ENCODE assay signal across 18 cellular contexts in genomic region chr10:86653379-86653778, GRCh38. TPM values are rescaled to one million over a fixed set of nuclear protein-coding genes. Genes with fewer than 3 reads are reported as not detected.
DNase-seq lines count a peak whose midpoint lies in the region; ATAC-seq, FAIRE-seq and TF ChIP-seq lines count a peak whose summit lies in the region.
"Had no signal": no experiment of that assay in that cellular context is flagged by ENCODE, and none has a peak within 500 bp of the region (broad histone marks: within the 10 kb centered on the region; RNA-seq: fewer than 3 reads in every experiment).

No MANE protein-coding gene starts in this region.

- 95% methylated on average over 3 of the region's 3 CpGs; no CpG with 5 or more reads in 1 of the 2 experiments for WGBS in H1 (ENCODE audit: extremely low coverage in 1 of 2, insufficient coverage in 1 of 2, insufficient read length in 1 of 2, insufficient replicate concordance in 2 of 2, low coverage in 1 of 2, low lambda C conversion rate in 2 of 2, missing lambda C conversion rate in 1 of 2), 2 experiments
- WGBS in sigmoid colon, 2 donors, result 84 to 97% methylated on average over 3 of the region's 3 CpGs

- no peak overlapping the region for H3K23ac ChIP-seq in H1 (ENCODE audit: insufficient read length)

- CTCF ChIA-PET in HEK293 (lab: Yijun Ruan, JAX), result no interaction called here
- CTCF ChIA-PET in H1 (lab: Charles Lee; ENCODE audit: partially characterized antibody), result interaction anchor here (0.7 to 2.0 kb wide), 3 partner anchors 9 to 68 kb away, joined by 3 to 7 read pairs (median 4); no protein-coding TSS in a partner anchor

- H3K27ac ChIP-seq in HEK293 (ENCODE audit: extremely low read depth, low read depth, low read length), result no peak overlapping the region
- no peak overlapping the region for H3K27ac ChIP-seq in H1 (ENCODE audit: low read depth, low read length)
- no peak overlapping the region for H3K27ac ChIP-seq in sigmoid colon
- H3K27ac ChIP-seq: BLaER1 had no signal

- no peak overlapping the region for H2AK5ac ChIP-seq in H1 (ENCODE audit: low read depth, low read length)

- H3K9ac ChIP-seq in H1 (replicated peaks in 1 of 4; ENCODE audit: extremely low read depth in 1 of 4, low read depth in 3 of 4, low read length in 3 of 4), result no peak overlapping the region
- H3K9ac ChIP-seq: BLaER1 had no signal

- no peak overlapping the region for H4K91ac ChIP-seq in H1 (replicated peaks; ENCODE audit: insufficient read length, low read length)

- H3K4ac ChIP-seq in H1 (replicated peaks; ENCODE audit: insufficient read length, low read depth, low read length), result no peak overlapping the region

- TF ChIP-seq CTCF in CD14-positive monocyte (IDR thresholded peaks at IDR 0.05) (no peak), HEK293 (tag by site-specific recombination; IDR thresholded peaks at IDR 0.05) (no peak), H1 (IDR thresholded peaks at IDR 0.05; ENCODE audit: control extremely low read depth in 1 of 3, insufficient read depth in 1 of 3, low read depth in 1 of 3, low read length in 3 of 3) (no peak), sigmoid colon (IDR thresholded peaks at IDR 0.05) (no peak)

- H3K4me1 Mint-ChIP-seq in CD14-positive monocyte, result no peaks in the 10 kb centered on the region
- no peaks in the 10 kb centered on the region for H3K4me1 Mint-ChIP-seq in immature natural killer cell
- H3K4me1 Mint-ChIP-seq: CD4-positive, CD25-positive, alpha-beta regulatory T cell had no signal

- H2BK12ac ChIP-seq in H1 (ENCODE audit: low read depth, low read length), result no peak overlapping the region

- peaks cover 0 to 6% of the 10 kb centered on the region in 2 experiments for H4K20me1 ChIP-seq in H1 (replicated peaks in 1 of 2; ENCODE audit: control insufficient read depth in 1 of 2, insufficient read depth in 2 of 2, low read length in 2 of 2)
- H4K20me1 ChIP-seq: BLaER1 had no signal

- FAIRE-seq in H1 (lab: Jason Lieb, UNC), result no peak
- FAIRE-seq: GM12878, GM18507 had no signal

- no peaks in the 10 kb centered on the region for H3K27me3 Mint-ChIP-seq in CD14-positive monocyte (ENCODE audit: low read depth in 3 of 3)
- H3K27me3 Mint-ChIP-seq in immature natural killer cell (ENCODE audit: low read depth in 3 of 3), result peaks cover 0 to 5% (median 0%) of the 10 kb centered on the region in 3 donors
- H3K27me3 Mint-ChIP-seq: CD4-positive, CD25-positive, alpha-beta regulatory T cell had no signal

- H3K9me3 Mint-ChIP-seq in CD14-positive monocyte (no peaks in the 10 kb centered on the region), immature natural killer cell (no peaks in the 10 kb centered on the region)
- H3K9me3 Mint-ChIP-seq: CD4-positive, CD25-positive, alpha-beta regulatory T cell; GM23338; H9 had no signal

- TF ChIP-seq POLR2A in H1 (IDR thresholded peaks at IDR 0.05; ENCODE audit: control extremely low read depth in 1 of 2, low read depth in 2 of 2, low read length in 2 of 2) (no peak), sigmoid colon (IDR thresholded peaks at IDR 0.05) (no peak)

- intact Hi-C loops in CD14-positive monocyte (cut with micrococcal nuclease), result no loop called here
- intact Hi-C loops in sigmoid colon (cut with DNase I), result no loop called here

- H3K4me3 Mint-ChIP-seq in CD14-positive monocyte, result no peak overlapping the region
- no peak overlapping the region for H3K4me3 Mint-ChIP-seq in immature natural killer cell
- H3K4me3 Mint-ChIP-seq: CD4-positive, CD25-positive, alpha-beta regulatory T cell; GM23338; H9 had no signal

- 0 out of 7 replicates have a peak, but pooled peaks cover 0 to 2% (median 0%) of the 10 kb centered on the region in 4 experiments for H3K27me3 ChIP-seq in H1 (replicated peaks in 1 of 4; ENCODE audit: control insufficient read depth in 3 of 4, extremely low read depth in 1 of 4, insufficient read depth in 3 of 4, low read length in 3 of 4)
- H3K27me3 ChIP-seq in sigmoid colon, result no peaks in the 10 kb centered on the region
- H3K27me3 ChIP-seq: BLaER1 had no signal

- no peaks in the 10 kb centered on the region for H3K79me2 ChIP-seq in H1 (ENCODE audit: control insufficient read depth in 1 of 2, insufficient read depth in 2 of 2, low read length in 2 of 2)

- H3K36me3 ChIP-seq in HEK293 (ENCODE audit: control insufficient read depth in 2 of 2, insufficient read depth in 1 of 2, low read length in 2 of 2) (no peaks in the 10 kb centered on the region), H1 (ENCODE audit: control insufficient read depth in 2 of 4, insufficient read depth in 4 of 4, low read length in 3 of 4) (no peaks in the 10 kb centered on the region), sigmoid colon (no peaks in the 10 kb centered on the region)
- H3K36me3 ChIP-seq: BLaER1 had no signal

- H3K27ac Mint-ChIP-seq in CD14-positive monocyte (no peak overlapping the region), immature natural killer cell (no peak overlapping the region)
- H3K27ac Mint-ChIP-seq: CD4-positive, CD25-positive, alpha-beta regulatory T cell; GM23338 had no signal

- ATAC-seq in GM21515 (IDR thresholded peaks at IDR 0.05; ENCODE audit: unreplicated experiment), result no peak
- no peak for ATAC-seq in HG03039 (IDR thresholded peaks at IDR 0.05; ENCODE audit: unreplicated experiment)
- no peak for ATAC-seq in GM19351 (IDR thresholded peaks at IDR 0.05; ENCODE audit: unreplicated experiment)
- ATAC-seq: GM12878 had no signal

- no peak overlapping the region for H2BK15ac ChIP-seq in H1 (ENCODE audit: low read length)

- H3K56ac ChIP-seq in H1 (replicated peaks; ENCODE audit: insufficient read length, low read depth, low read length), result peak overlapping the region; percentile 98

- H3K9me3 ChIP-seq in HEK293 (ENCODE audit: control insufficient read depth, insufficient read depth, low read depth, low read length) (no peaks in the 10 kb centered on the region), H1 (ENCODE audit: insufficient read depth in 2 of 2, low read depth in 1 of 2, low read length in 1 of 2) (no peaks in the 10 kb centered on the region), sigmoid colon (no peaks in the 10 kb centered on the region)
- H3K9me3 ChIP-seq: BLaER1 had no signal

- H4K8ac ChIP-seq in H1 (ENCODE audit: extremely low read depth, insufficient read depth, low read length), result no peak overlapping the region; the same call in 1 of the 2 replicates

- DNase-seq in CD14-positive monocyte (ENCODE audit: low spot score), result peak; percentile 23
- no peak for DNase-seq in H1 (ENCODE audit: low read depth in 1 of 2, low spot score in 2 of 2)
- peak; percentile 21 for DNase-seq in sigmoid colon
- no peak for DNase-seq in immature natural killer cell
- DNase-seq: AML-193; CD4-positive, CD25-positive, alpha-beta regulatory T cell had no signal

- peaks cover 7% of the 10 kb centered on the region; the same call in 1 of the 2 replicates for H3K23me2 ChIP-seq in H1 (ENCODE audit: low read depth, low read length)

- TF ChIP-seq EP300 in H1 (IDR thresholded peaks at IDR 0.05; ENCODE audit: borderline replicate concordance in 1 of 2, low read depth in 2 of 2, low read length in 2 of 2) (no peak), sigmoid colon (IDR thresholded peaks at IDR 0.05) (no peak)

- H2BK5ac ChIP-seq in H1 (ENCODE audit: low read depth, low read length), result no peak overlapping the region

- peaks cover 8% of the 10 kb centered on the region for H3K4me1 ChIP-seq in HEK293 (ENCODE audit: control insufficient read depth, insufficient read depth, low read length)
- peaks cover 0 to 6% (median 3%) of the 10 kb centered on the region in 4 experiments; a peak in 1 of 7 replicates for H3K4me1 ChIP-seq in H1 (replicated peaks in 1 of 4; ENCODE audit: control insufficient read depth in 3 of 4, insufficient read depth in 4 of 4, low read length in 3 of 4)
- peaks cover 0 to 20% (median 17%) of the 10 kb centered on the region in 4 donors for H3K4me1 ChIP-seq in sigmoid colon

- no peak overlapping the region for H3K4me2 ChIP-seq in H1 (ENCODE audit: insufficient read depth in 1 of 2, low read depth in 2 of 2, low read length in 2 of 2)
- H3K4me2 ChIP-seq: BLaER1, GM23338 had no signal

- H3K36me3 Mint-ChIP-seq in CD14-positive monocyte, result no peaks in the 10 kb centered on the region
- no peaks in the 10 kb centered on the region for H3K36me3 Mint-ChIP-seq in immature natural killer cell
- H3K36me3 Mint-ChIP-seq: CD4-positive, CD25-positive, alpha-beta regulatory T cell had no signal

- no peak overlapping the region for H3K14ac ChIP-seq in H1 (ENCODE audit: insufficient read length)

- H2AFZ ChIP-seq in H1 (ENCODE audit: low read length), result no peak overlapping the region

- POLR2A ChIA-PET in HEK293 (lab: Yijun Ruan, JAX), result no interaction called here
- POLR2A ChIA-PET in H1 (lab: Charles Lee; ENCODE audit: partially characterized antibody), result interaction anchor here (1.9 kb wide), 1 partner anchor 11 kb away, joined by 4 read pairs; no protein-coding TSS in a partner anchor

- 0 out of 2 replicates have a peak overlapping the region, but pooled peaks have one; percentile 61 for H2BK20ac ChIP-seq in H1 (ENCODE audit: low read length)

- H2BK120ac ChIP-seq in H1 (replicated peaks; ENCODE audit: low read depth, low read length), result no peak overlapping the region

- H3K4me3 ChIP-seq in HEK293 (ENCODE audit: low read depth, low read length), result no peak overlapping the region
- no peak overlapping the region for H3K4me3 ChIP-seq in H1 (ENCODE audit: extremely low read depth in 1 of 4, insufficient read depth in 2 of 4, low read depth in 3 of 4, low read length in 4 of 4)
- H3K4me3 ChIP-seq in sigmoid colon, result no peak overlapping the region
- H3K4me3 ChIP-seq: BLaER1, GM12878, GM23338 had no signal

- H3K18ac ChIP-seq in H1 (ENCODE audit: extremely low read depth, low read length), result no peak overlapping the region

- H3K79me1 ChIP-seq in H1 (ENCODE audit: low read depth, low read length), result no peaks in the 10 kb centered on the region

- H4K5ac ChIP-seq in H1 (ENCODE audit: insufficient read length, low read depth, low read length), result no peak overlapping the region

- no peak for TF ChIP-seq RAD21 in H1 (IDR thresholded peaks at IDR 0.05 in 1 of 2, conservative IDR thresholded peaks at IDR 0.05 in 1 of 2; ENCODE audit: low read depth in 2 of 2, low read length in 2 of 2)

RNA-seq across cellular contexts. Expression of gene OPN4, which starts 1.0 kb away (rescaled TPM):
- polyA plus RNA-seq in CD14-positive monocyte, result not detected
- not detected in 2 replicates for total RNA-seq in H1 (2021; fragmentation: NEBNext Ultra II Directional; extraction: Animal tissue kit (Norgen Biotek cat#: 25700))
- not detected in 2 replicates for polyA plus RNA-seq in H1 (2011; rRNA removed)
- polyA plus RNA-seq in H1 (2011; cell fraction: cytosol; rRNA removed), result not detected
- polyA plus RNA-seq in H1 (2011; cell fraction: nucleus; rRNA removed), result not detected
- not detected in 4 replicates for polyA plus RNA-seq in H1 (2012, experiment 1 of 2)
- not detected for polyA plus RNA-seq in H1 (2012, experiment 2 of 2)
- not detected for polyA plus RNA-seq in H1 (2013, experiment 1 of 2)
- polyA plus RNA-seq in H1 (2013, experiment 2 of 2), result not detected
- polyA minus RNA-seq in H1 (2011; rRNA and poly(A)+ RNA removed), result not detected in 2 replicates
- polyA minus RNA-seq in H1 (2011; cell fraction: cytosol; rRNA and poly(A)+ RNA removed), result not detected
- not detected for polyA minus RNA-seq in H1 (2011; cell fraction: nucleus; rRNA and poly(A)+ RNA removed)
- total RNA-seq in sigmoid colon, result not detected
- under 1 TPM in 1 of 3 donors, not detected in 2; 0.04 TPM for polyA plus RNA-seq in sigmoid colon
- not detected for polyA plus RNA-seq in immature natural killer cell
- total RNA-seq: A673; CD4-positive, CD25-positive, alpha-beta regulatory T cell; G401; GM12878; GM23338; H9; HT1080 had no signal
- polyA plus RNA-seq: CD4-positive, CD25-positive, alpha-beta regulatory T cell; GM12878; GM23338 had no signal

RNA-seq across cellular contexts. Expression of gene LDB3, which starts 14.9 kb away (rescaled TPM):
- not detected for polyA plus RNA-seq in CD14-positive monocyte
- total RNA-seq in H1 (2021; fragmentation: NEBNext Ultra II Directional; extraction: Animal tissue kit (Norgen Biotek cat#: 25700)), result 0.40 and 0.43 TPM in 2 replicates
- polyA plus RNA-seq in H1 (2011; rRNA removed), result 0.17 and 0.20 TPM in 2 replicates
- 0.28 TPM for polyA plus RNA-seq in H1 (2011; cell fraction: cytosol; rRNA removed)
- 0.20 TPM for polyA plus RNA-seq in H1 (2011; cell fraction: nucleus; rRNA removed)
- polyA plus RNA-seq in H1 (2012, experiment 1 of 2), result 0.35 to 0.62 TPM (median 0.59 TPM) in 4 replicates
- 0.17 TPM for polyA plus RNA-seq in H1 (2012, experiment 2 of 2)
- polyA plus RNA-seq in H1 (2013, experiment 1 of 2), result 0.55 TPM
- 0.74 TPM for polyA plus RNA-seq in H1 (2013, experiment 2 of 2)
- 0.49 and 1.2 TPM in 2 replicates for polyA minus RNA-seq in H1 (2011; rRNA and poly(A)+ RNA removed)
- 0.29 TPM for polyA minus RNA-seq in H1 (2011; cell fraction: cytosol; rRNA and poly(A)+ RNA removed)
- polyA minus RNA-seq in H1 (2011; cell fraction: nucleus; rRNA and poly(A)+ RNA removed), result 1.1 TPM
- total RNA-seq in sigmoid colon, result 10 to 100 TPM; 13.2 to 42.1 (median 22.4) TPM
- 1 to 10 TPM; 1.2 to 1.9 (median 1.8) TPM for polyA plus RNA-seq in sigmoid colon
- under 1 TPM in 1 of 3 donors, not detected in 2; 0.09 TPM for polyA plus RNA-seq in immature natural killer cell
- total RNA-seq: CD4-positive, CD25-positive, alpha-beta regulatory T cell; HT1080 had no signal
- polyA plus RNA-seq: CD4-positive, CD25-positive, alpha-beta regulatory T cell had no signal

Comparison
In these comparisons a context has a peak if more than half of its experiments do, and no peak if none do; other contexts are left out.
1. DNase-seq: peak in CD14-positive monocyte (single experiment) and sigmoid colon (single experiment); none in H1 (0 of 2) and immature natural killer cell (0 of 3).